ENCODE assay signal across 9 cellular contexts in the genomic region with DNA sequence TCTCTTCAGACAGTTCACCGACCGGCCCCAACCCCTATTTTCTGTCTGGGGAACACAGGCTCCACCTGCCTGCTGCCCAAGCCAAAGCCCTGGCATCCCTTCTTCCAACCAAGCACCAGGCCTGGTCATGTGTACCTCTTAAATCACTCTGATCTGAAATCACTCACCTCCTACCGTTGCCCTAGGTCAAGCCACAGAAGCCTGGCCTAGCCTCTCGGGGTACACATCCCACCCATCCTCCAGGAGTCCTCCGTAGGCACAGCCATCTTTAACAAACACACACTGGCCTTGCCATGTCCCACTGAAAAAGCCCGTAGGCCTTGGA.
A peak's percentile ranks its signal among the peaks of the same experiment; 100 is the strongest.
DNase-seq lines count a peak whose midpoint lies in the region; ATAC-seq, FAIRE-seq and TF ChIP-seq lines count a peak whose summit lies in the region.
"Had no signal": no experiment of that assay in that cellular context is flagged by ENCODE, and none has a peak within 500 bp of the region (broad histone marks: within the 10 kb centered on the region; RNA-seq: fewer than 3 reads in every experiment).

No MANE protein-coding gene starts in this region.

- intact Hi-C loops in dorsolateral prefrontal cortex (cut with DNase I) = loop anchor here (1.0 to 5.0 kb wide), 5 partner anchors 10 to 122 kb away; a partner anchor contains a TSS

- no peaks in the 10 kb centered on the region for H3K36me3 ChIP-seq in osteoblast (ENCODE audit: insufficient read depth, low read length)

- H3K27ac ChIP-seq in dorsolateral prefrontal cortex (peak overlapping the region; percentile 27 to 94 (median 87)), osteoblast (ENCODE audit: low read depth, low read length) (peak overlapping the region; percentile 93)

- no peaks in the 10 kb centered on the region for H3K79me2 ChIP-seq in osteoblast (ENCODE audit: insufficient read depth, low read length)

- no peaks in the 10 kb centered on the region for H3K27me3 ChIP-seq in dorsolateral prefrontal cortex
- no peaks in the 10 kb centered on the region for H3K27me3 ChIP-seq in osteoblast (ENCODE audit: insufficient read depth, low read length)

- TF ChIP-seq POLR2A in GM12892 (IDR thresholded peaks at IDR 0.05; ENCODE audit: low read depth, low read length) = no peak

- no peaks in the 10 kb centered on the region for H3K9me3 ChIP-seq in osteoblast (ENCODE audit: low read depth, low read length)

- H4K20me1 ChIP-seq in osteoblast (ENCODE audit: insufficient read depth, low read length) = no peaks in the 10 kb centered on the region

- peak overlapping the region; percentile 89 for H2AFZ ChIP-seq in osteoblast (ENCODE audit: low read length)

- TF ChIP-seq CTCF in dorsolateral prefrontal cortex (IDR thresholded peaks at IDR 0.05 in 54 of 56, conservative IDR thresholded peaks at IDR 0.05 in 2 of 56; ENCODE audit: low read depth in 1 of 56, partially characterized antibody in 56 of 56) (no peak), osteoblast (IDR thresholded peaks at IDR 0.05; ENCODE audit: extremely low read depth, low read depth, low read length) (no peak)

- H3K4me2 ChIP-seq in osteoblast (ENCODE audit: insufficient read depth, low read length) = peak overlapping the region; percentile 72

- peaks cover 35% of the 10 kb centered on the region for H3K4me1 ChIP-seq in osteoblast (ENCODE audit: insufficient read depth, low read length)

- peak overlapping the region in 24 of 59 donors; percentile 0 to 46 (median 35) for H3K4me3 ChIP-seq in dorsolateral prefrontal cortex
- peak overlapping the region; percentile 53 for H3K4me3 ChIP-seq in osteoblast (ENCODE audit: insufficient read depth, low read length)

- peak; percentile 46 for FAIRE-seq in GM12892 (lab: Jason Lieb, UNC)
- FAIRE-seq: islet of Langerhans had no signal

- ATAC-seq in HG03457 (IDR thresholded peaks at IDR 0.05; ENCODE audit: unreplicated experiment) = peak; percentile 9

- DNase-seq in GM12892 (ENCODE audit: insufficient read length) = no peak
- DNase-seq in dorsolateral prefrontal cortex = no peak
- peak; percentile 59 for DNase-seq in osteoblast (ENCODE audit: insufficient read length, low spot score, missing footprints)
- DNase-seq in cerebellum (ENCODE audit: low spot score) = no peak
- DNase-seq in superior temporal gyrus (ENCODE audit: extremely low spot score) = no peak
- no peak for DNase-seq in NCI-H2029 (lab: John Stamatoyannopoulos, UW)
- DNase-seq in NCI-H226 = no peak
